In genomic region chr2:46796031-46796430, GRCh38 we compare ENCODE assay signal across 29 cellular contexts.
"Had no signal": no experiment of that assay in that cellular context is flagged by ENCODE, and none has a peak within 500 bp of the region (broad histone marks: within the 10 kb centered on the region; RNA-seq: fewer than 3 reads in every experiment).

No MANE protein-coding gene starts in this region.

- H3K4me3 Mint-ChIP-seq: immature natural killer cell; memory B cell; naive thymus-derived CD4-positive, alpha-beta T cell; natural killer cell treated with Interleukin-12 subunit alpha and Interleukin-12 subunit beta and Interleukin-15 and Interleukin-18, amount 100 ng/mL, for 72 hours; stimulated activated naive B cell treated with anti-CD40 and anti-IgM and Interleukin-4, amounts not matched to agents 10 μg/mL and 1 μg/mL and 100 μg/mL, for 72 hours had no signal

- H3K27ac ChIP-seq: heart right ventricle, left lung, pancreas, prostate gland, skin epidermis, stomach, testis, transverse colon, upper lobe of left lung had no signal

- H3K4me1 Mint-ChIP-seq: immature natural killer cell; memory B cell; naive thymus-derived CD4-positive, alpha-beta T cell; stimulated activated naive B cell treated with anti-CD40 and anti-IgM and Interleukin-4, amounts not matched to agents 10 μg/mL and 1 μg/mL and 100 μg/mL, for 72 hours had no signal

- H3K27me3 Mint-ChIP-seq: stimulated activated naive B cell treated with anti-CD40 and anti-IgM and Interleukin-4, amounts not matched to agents 10 μg/mL and 1 μg/mL and 100 μg/mL, for 72 hours had no signal

- H3K27ac Mint-ChIP-seq: immature natural killer cell; memory B cell; naive thymus-derived CD4-positive, alpha-beta T cell; natural killer cell treated with Interleukin-12 subunit alpha and Interleukin-12 subunit beta and Interleukin-15 and Interleukin-18, amount 100 ng/mL, for 72 hours; stimulated activated naive B cell treated with anti-CD40 and anti-IgM and Interleukin-4, amounts not matched to agents 10 μg/mL and 1 μg/mL and 100 μg/mL, for 72 hours had no signal

- H3K27me3 ChIP-seq: heart right ventricle, left lung, pancreas, stomach, testis, thyroid gland, transverse colon, upper lobe of left lung had no signal

- H3K9me3 Mint-ChIP-seq: immature natural killer cell; natural killer cell treated with Interleukin-12 subunit alpha and Interleukin-12 subunit beta and Interleukin-15 and Interleukin-18, amount 100 ng/mL, for 72 hours had no signal

- H3K4me3 ChIP-seq: heart right ventricle, left lung, lung, mucosa of descending colon, pancreas, prostate gland, skin epidermis, stomach, testis, thyroid gland, transverse colon, upper lobe of left lung had no signal

- H3K36me3 ChIP-seq: heart right ventricle, left lung, pancreas, prostate gland, stomach, thyroid gland, transverse colon, upper lobe of left lung had no signal

- ATAC-seq: heart right ventricle; left colon; left lung; mucosa of descending colon; naive thymus-derived CD4-positive, alpha-beta T cell; natural killer cell treated with Interleukin-12 subunit alpha and Interleukin-12 subunit beta and Interleukin-15 and Interleukin-18, amount 100 ng/mL, for 72 hours; pancreas; right cardiac atrium; stimulated activated naive B cell treated with anti-CD40 and anti-IgM and Interleukin-4, amounts not matched to agents 10 μg/mL and 1 μg/mL and 100 μg/mL, for 72 hours; stimulated activated naive CD8-positive, alpha-beta T cell treated with anti-CD3 and anti-CD28 coated beads, Interleukin-15, Interleukin-2, amounts not matched to agents 100 U/mL and 50 U/mL, for 24 hours had no signal

- DNase-seq: heart right ventricle; hippocampal formation; immature natural killer cell; kidney; left colon; left lung; midbrain; mucosa of descending colon; naive thymus-derived CD4-positive, alpha-beta T cell; pancreas; posterior cingulate gyrus; retina; right cardiac atrium; stimulated activated CD4-positive, alpha-beta T cell treated with anti-CD3 and anti-CD28 coated beads, Interleukin-12 subunit alpha, Interleukin-12 subunit beta, amount 100 ng/mL, for 4 hours; stimulated activated CD4-positive, alpha-beta T cell treated with anti-CD3 and anti-CD28 coated beads, Interleukin-15, amount 100 ng/mL, for 24 hours; stimulated activated CD4-positive, alpha-beta T cell treated with anti-CD3 and anti-CD28 coated beads, Interleukin-2, amount 100 ng/mL, for 24 hours; stimulated activated CD4-positive, alpha-beta T cell treated with anti-CD3 and anti-CD28 coated beads, Interleukin-4, amount 100 ng/mL, for 1 hour; stimulated activated naive B cell treated with anti-CD40 and anti-IgM and Interleukin-4, amounts not matched to agents 10 μg/mL and 1 μg/mL and 100 μg/mL, for 72 hours; stimulated activated naive CD8-positive, alpha-beta T cell treated with anti-CD3 and anti-CD28 coated beads, Interleukin-15, Interleukin-2, amounts not matched to agents 100 U/mL and 50 U/mL, for 24 hours; stomach; testis; thyroid gland; transverse colon; upper lobe of left lung had no signal

- H3K4me1 ChIP-seq: left lung, pancreas, prostate gland, stomach, testis, transverse colon, upper lobe of left lung had no signal

- H3K36me3 Mint-ChIP-seq: immature natural killer cell; natural killer cell treated with Interleukin-12 subunit alpha and Interleukin-12 subunit beta and Interleukin-15 and Interleukin-18, amount 100 ng/mL, for 72 hours; stimulated activated naive B cell treated with anti-CD40 and anti-IgM and Interleukin-4, amounts not matched to agents 10 μg/mL and 1 μg/mL and 100 μg/mL, for 72 hours had no signal

- H3K9me3 ChIP-seq: left lung, mucosa of descending colon, pancreas, prostate gland, stomach, testis, thyroid gland, transverse colon, upper lobe of left lung had no signal
